ENCODE assay signal across 21 cellular contexts in genomic region chr6:44152533-44152932, GRCh38. TPM values are rescaled to one million over a fixed set of nuclear protein-coding genes. Genes with fewer than 3 reads are reported as not detected.
"Had no signal": no experiment of that assay in that cellular context is flagged by ENCODE, and none has a peak within 500 bp of the region (broad histone marks: within the 10 kb centered on the region; RNA-seq: fewer than 3 reads in every experiment).

No MANE protein-coding gene starts in this region.

- H3K27me3 ChIP-seq: colonic mucosa, esophagus muscularis mucosa, foreskin keratinocyte, gastroesophageal sphincter, heart left ventricle, hepatocyte, ovary, testis, tibial artery had no signal

- H3K9me3 Mint-ChIP-seq: dendritic cell treated with granulocyte-macrophage colony-stimulating factor and Interleukin-4, amounts not matched to agents 40 ng/mL and 50 ng/mL, for 4 days; endodermal cell; mesothelial cell of epicardium; naive B cell; natural killer cell treated with Interleukin-12 subunit alpha and Interleukin-12 subunit beta and Interleukin-15 and Interleukin-18, amount 100 ng/mL, for 72 hours; neural crest cell; type B pancreatic cell had no signal

- H3K4me1 Mint-ChIP-seq: mesothelial cell of epicardium had no signal

- H3K36me3 Mint-ChIP-seq: natural killer cell treated with Interleukin-12 subunit alpha and Interleukin-12 subunit beta and Interleukin-15 and Interleukin-18, amount 100 ng/mL, for 72 hours had no signal

- H3K4me1 ChIP-seq: colonic mucosa, foreskin keratinocyte had no signal

- H3K27ac ChIP-seq: colonic mucosa, esophagus muscularis mucosa, foreskin keratinocyte, gastroesophageal sphincter, heart left ventricle, hepatocyte, ovary, testis, tibial artery had no signal

- H2AFZ ChIP-seq: hepatocyte had no signal

- H3K9me3 ChIP-seq: colonic mucosa, esophagus muscularis mucosa, gastroesophageal sphincter, heart left ventricle, mucosa of descending colon, ovary, testis, tibial artery had no signal

- H3K4me3 Mint-ChIP-seq: dendritic cell treated with granulocyte-macrophage colony-stimulating factor and Interleukin-4, amounts not matched to agents 40 ng/mL and 50 ng/mL, for 4 days; endodermal cell; mesothelial cell of epicardium; natural killer cell treated with Interleukin-12 subunit alpha and Interleukin-12 subunit beta and Interleukin-15 and Interleukin-18, amount 100 ng/mL, for 72 hours; neural crest cell; type B pancreatic cell had no signal

- H3K4me2 ChIP-seq: hepatocyte, smooth muscle cell had no signal

- H3K4me3 ChIP-seq: colonic mucosa, esophagus muscularis mucosa, gastroesophageal sphincter, heart left ventricle, hepatocyte, lung, mucosa of descending colon, ovary, smooth muscle cell, testis, tibial artery had no signal

- H3K36me3 ChIP-seq: colonic mucosa, ovary had no signal

- H3K27me3 Mint-ChIP-seq: dendritic cell treated with granulocyte-macrophage colony-stimulating factor and Interleukin-4, amounts not matched to agents 40 ng/mL and 50 ng/mL, for 4 days; naive B cell; natural killer cell treated with Interleukin-12 subunit alpha and Interleukin-12 subunit beta and Interleukin-15 and Interleukin-18, amount 100 ng/mL, for 72 hours; type B pancreatic cell had no signal

- H3K27ac Mint-ChIP-seq: dendritic cell treated with granulocyte-macrophage colony-stimulating factor and Interleukin-4, amounts not matched to agents 40 ng/mL and 50 ng/mL, for 4 days; endodermal cell; mesothelial cell of epicardium; natural killer cell treated with Interleukin-12 subunit alpha and Interleukin-12 subunit beta and Interleukin-15 and Interleukin-18, amount 100 ng/mL, for 72 hours; type B pancreatic cell had no signal

RNA-seq across cellular contexts. Expression of gene CAPN11, which starts 6.1 kb away (rescaled TPM):
- total RNA-seq: epithelial cell of proximal tubule; fibroblast of lung; foreskin keratinocyte; mesothelial cell of epicardium; natural killer cell treated with Interleukin-12 subunit alpha and Interleukin-12 subunit beta and Interleukin-15 and Interleukin-18, amount 100 ng/mL, for 72 hours; neural crest cell; smooth muscle cell had no signal
- polyA plus RNA-seq: fibroblast of lung, foreskin keratinocyte had no signal
